ENCODE assay signal across 1 cellular context in the genomic region with DNA sequence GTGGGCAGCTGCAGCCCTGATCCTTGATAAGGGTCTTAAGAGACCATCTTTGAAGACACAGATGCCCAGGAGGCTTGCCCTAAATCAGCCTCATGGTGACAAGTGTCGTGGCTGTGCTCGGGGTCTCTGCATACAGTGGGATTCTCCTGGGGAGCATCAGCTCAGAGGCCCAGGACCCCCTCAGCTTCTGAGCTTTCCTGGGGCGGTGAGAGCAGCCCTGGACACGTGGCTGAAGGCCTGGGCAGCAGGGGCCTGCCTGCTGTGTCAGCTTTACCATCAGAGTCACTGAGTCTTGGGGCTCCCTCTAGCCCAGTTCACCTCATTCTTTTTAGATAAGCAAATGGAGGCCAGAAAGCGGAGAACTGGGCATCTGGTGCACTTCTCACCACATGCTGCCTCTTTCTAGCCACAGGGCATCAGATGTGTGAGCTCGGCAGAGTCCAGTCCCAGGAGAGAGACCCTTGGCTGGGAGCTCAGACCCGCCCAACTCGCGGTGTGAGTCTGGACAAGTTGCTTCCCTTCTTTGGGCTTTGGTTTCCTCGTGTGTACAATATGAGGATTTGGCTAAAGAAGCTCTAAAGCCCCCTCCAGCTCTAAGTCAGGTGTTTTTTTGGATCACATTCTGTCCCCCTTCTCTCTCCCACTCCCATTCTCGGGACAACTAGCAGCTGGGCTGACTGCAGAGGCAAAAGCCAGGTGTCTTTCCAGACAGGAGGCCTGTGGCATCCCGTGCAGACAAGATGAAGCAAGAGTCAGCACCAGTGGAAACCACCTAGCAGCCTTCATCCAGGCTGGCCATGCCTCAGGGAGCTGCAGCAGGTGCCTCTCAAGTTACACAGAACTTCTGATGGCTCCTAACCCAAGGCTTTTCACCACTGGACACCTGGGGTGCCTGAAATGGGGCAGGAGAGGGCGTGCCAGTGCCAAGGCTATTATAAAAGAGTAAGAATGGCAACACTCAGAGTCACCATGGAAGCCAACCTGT.
TF ChIP-seq lines count a peak whose summit lies in the region.

No MANE protein-coding gene starts in this region.

TF ChIP-seq in neural cell, 6 proteins besides CTCF, POLR2A, EP300 and RAD21 (continued from another document):
- TF ChIP-seq, protein P1, sequence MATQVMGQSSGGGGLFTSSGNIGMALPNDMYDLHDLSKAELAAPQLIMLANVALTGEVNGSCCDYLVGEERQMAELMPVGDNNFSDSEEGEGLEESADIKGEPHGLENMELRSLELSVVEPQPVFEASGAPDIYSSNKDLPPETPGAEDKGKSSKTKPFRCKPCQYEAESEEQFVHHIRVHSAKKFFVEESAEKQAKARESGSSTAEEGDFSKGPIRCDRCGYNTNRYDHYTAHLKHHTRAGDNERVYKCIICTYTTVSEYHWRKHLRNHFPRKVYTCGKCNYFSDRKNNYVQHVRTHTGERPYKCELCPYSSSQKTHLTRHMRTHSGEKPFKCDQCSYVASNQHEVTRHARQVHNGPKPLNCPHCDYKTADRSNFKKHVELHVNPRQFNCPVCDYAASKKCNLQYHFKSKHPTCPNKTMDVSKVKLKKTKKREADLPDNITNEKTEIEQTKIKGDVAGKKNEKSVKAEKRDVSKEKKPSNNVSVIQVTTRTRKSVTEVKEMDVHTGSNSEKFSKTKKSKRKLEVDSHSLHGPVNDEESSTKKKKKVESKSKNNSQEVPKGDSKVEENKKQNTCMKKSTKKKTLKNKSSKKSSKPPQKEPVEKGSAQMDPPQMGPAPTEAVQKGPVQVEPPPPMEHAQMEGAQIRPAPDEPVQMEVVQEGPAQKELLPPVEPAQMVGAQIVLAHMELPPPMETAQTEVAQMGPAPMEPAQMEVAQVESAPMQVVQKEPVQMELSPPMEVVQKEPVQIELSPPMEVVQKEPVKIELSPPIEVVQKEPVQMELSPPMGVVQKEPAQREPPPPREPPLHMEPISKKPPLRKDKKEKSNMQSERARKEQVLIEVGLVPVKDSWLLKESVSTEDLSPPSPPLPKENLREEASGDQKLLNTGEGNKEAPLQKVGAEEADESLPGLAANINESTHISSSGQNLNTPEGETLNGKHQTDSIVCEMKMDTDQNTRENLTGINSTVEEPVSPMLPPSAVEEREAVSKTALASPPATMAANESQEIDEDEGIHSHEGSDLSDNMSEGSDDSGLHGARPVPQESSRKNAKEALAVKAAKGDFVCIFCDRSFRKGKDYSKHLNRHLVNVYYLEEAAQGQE (IDR thresholded peaks at IDR 0.05; ENCODE audit: borderline replicate concordance): no peak
- TF ChIP-seq SMC3 (conservative IDR thresholded peaks at IDR 0.05; ENCODE audit: poor library complexity) (no peak), EZH2 (IDR thresholded peaks at IDR 0.05; ENCODE audit: borderline replicate concordance, insufficient read depth, low read length, poor library complexity, severe bottlenecking) (no peak), POLR2AphosphoS5 (IDR thresholded peaks at IDR 0.05) (no peak)
